8 cellular contexts compared by ENCODE assay signal in genomic region chr15:45166792-45167630, GRCh38. TPM values are rescaled to one million over a fixed set of nuclear protein-coding genes. Genes with fewer than 3 reads are reported as not detected.
DNase-seq lines count a peak whose midpoint lies in the region; ATAC-seq lines count a peak whose summit lies in the region.

No MANE protein-coding gene starts in this region.

- no peaks in the 10 kb centered on the region for H3K9me3 Mint-ChIP-seq in activated CD4-positive, alpha-beta memory T cell treated with anti-CD3 and anti-CD28 coated beads, Interleukin-2, amount 10 ng/mL, durations not matched to agents 7 days and 5 days

- H3K27ac Mint-ChIP-seq in activated CD4-positive, alpha-beta memory T cell treated with anti-CD3 and anti-CD28 coated beads, Interleukin-2, amount 10 ng/mL, durations not matched to agents 7 days and 5 days = peak overlapping the region; percentile 64

- H3K27me3 Mint-ChIP-seq in activated CD4-positive, alpha-beta memory T cell treated with anti-CD3 and anti-CD28 coated beads, Interleukin-2, amount 10 ng/mL, durations not matched to agents 7 days and 5 days = no peaks in the 10 kb centered on the region

- peaks cover 15% of the 10 kb centered on the region for H3K4me1 Mint-ChIP-seq in activated CD4-positive, alpha-beta memory T cell treated with anti-CD3 and anti-CD28 coated beads, Interleukin-2, amount 10 ng/mL, durations not matched to agents 7 days and 5 days

- ATAC-seq in HG03457 (IDR thresholded peaks at IDR 0.05; ENCODE audit: unreplicated experiment) = peak; percentile 82

- H3K36me3 Mint-ChIP-seq in activated CD4-positive, alpha-beta memory T cell treated with anti-CD3 and anti-CD28 coated beads, Interleukin-2, amount 10 ng/mL, durations not matched to agents 7 days and 5 days (ENCODE audit: low read depth) = no peaks in the 10 kb centered on the region

- CTCF ChIA-PET in activated CD4-positive, alpha-beta memory T cell treated with anti-CD3 and anti-CD28 coated beads, Interleukin-2, amount 10 ng/mL, durations not matched to agents 7 days and 5 days (lab: Charles Lee) = interaction anchor here (0.8 to 12.8 kb wide), 11 partner anchors 8 to 86 kb away, joined by 3 to 163 read pairs (median 5); no protein-coding TSS in a partner anchor

- POLR2A ChIA-PET in activated CD4-positive, alpha-beta memory T cell treated with anti-CD3 and anti-CD28 coated beads, Interleukin-2, amount 10 ng/mL, durations not matched to agents 7 days and 5 days (lab: Charles Lee) = interaction anchor here (0.8 to 3.0 kb wide), 8 partner anchors 9 to 442 kb away, joined by 3 to 17 read pairs (median 7); a partner anchor contains a TSS

- DNase-seq in CD1c-positive myeloid dendritic cell (ENCODE audit: extremely low spot score) (peak; percentile 90), GM19240 (ENCODE audit: insufficient read length, low spot score) (peak; percentile 92), NCI-H748 treated with DMSO at 0.1 percent for 48 hours (lab: John Stamatoyannopoulos, UW) (peak; percentile 48), medulla oblongata (ENCODE audit: extremely low spot score) (peak; percentile 90)
- peak; percentile 87 for DNase-seq in activated CD4-positive, alpha-beta memory T cell treated with anti-CD3 and anti-CD28 coated beads, Interleukin-2, amount 10 ng/mL, durations not matched to agents 7 days and 5 days
- peak; percentile 68 for DNase-seq in effector CD4-positive, alpha-beta T cell
- DNase-seq in stimulated activated CD4-positive, alpha-beta T cell treated with anti-CD3 and anti-CD28 coated beads, TNF-alpha, amount 100 ng/mL, for 48 hours (ENCODE audit: low read depth in 3 of 3) = peak; percentile 70 to 75 (median 73)

- H3K4me3 Mint-ChIP-seq in activated CD4-positive, alpha-beta memory T cell treated with anti-CD3 and anti-CD28 coated beads, Interleukin-2, amount 10 ng/mL, durations not matched to agents 7 days and 5 days = peak overlapping the region; percentile 70

RNA-seq across cellular contexts. Expression of gene SHF, which starts 20.8 kb away (rescaled TPM):
- 1 to 10 TPM; 1.7 to 2.0 TPM for total RNA-seq in activated CD4-positive, alpha-beta memory T cell treated with anti-CD3 and anti-CD28 coated beads, Interleukin-2, amount 10 ng/mL, durations not matched to agents 7 days and 5 days

RNA-seq across cellular contexts. Expression of gene DUOX1, which starts 37.2 kb away (rescaled TPM):
- under 1 TPM in 1 of 2 experiments, not detected in 1; 0.08 TPM for total RNA-seq in activated CD4-positive, alpha-beta memory T cell treated with anti-CD3 and anti-CD28 coated beads, Interleukin-2, amount 10 ng/mL, durations not matched to agents 7 days and 5 days

RNA-seq across cellular contexts. Expression of gene DUOXA1, which starts 37.3 kb away (rescaled TPM):
- total RNA-seq in activated CD4-positive, alpha-beta memory T cell treated with anti-CD3 and anti-CD28 coated beads, Interleukin-2, amount 10 ng/mL, durations not matched to agents 7 days and 5 days = not detected

RNA-seq across cellular contexts. Expression of gene DUOXA2, which starts 52.9 kb away (rescaled TPM):
- not detected for total RNA-seq in activated CD4-positive, alpha-beta memory T cell treated with anti-CD3 and anti-CD28 coated beads, Interleukin-2, amount 10 ng/mL, durations not matched to agents 7 days and 5 days

RNA-seq across cellular contexts. Expression of gene DUOX2, which starts 53.0 kb away (rescaled TPM):
- total RNA-seq in activated CD4-positive, alpha-beta memory T cell treated with anti-CD3 and anti-CD28 coated beads, Interleukin-2, amount 10 ng/mL, durations not matched to agents 7 days and 5 days = under 1 TPM in 1 of 2 experiments, not detected in 1; 0.23 TPM

Comparison
In these comparisons a context has a peak if more than half of its experiments do, and no peak if none do; other contexts are left out.
1. Peak in every context shown above with its lines: DNase-seq and ATAC-seq.